ENCODE assay signal across 8 cellular contexts in genomic region chr12:12714276-12715001, GRCh38. TPM values are rescaled to one million over a fixed set of nuclear protein-coding genes. Genes with fewer than 3 reads are reported as not detected.
A peak's percentile ranks its signal among the peaks of the same experiment; 100 is the strongest.
DNase-seq lines count a peak whose midpoint lies in the region; ATAC-seq and TF ChIP-seq lines count a peak whose summit lies in the region.

No MANE protein-coding gene starts in this region.

- H3K36me3 ChIP-seq in H7 (replicated peaks; ENCODE audit: control insufficient read depth, insufficient read depth, low read length) (peaks cover 2% of the 10 kb centered on the region), left ventricle myocardium inferior (peaks cover 8% of the 10 kb centered on the region), gastrocnemius medialis (peaks cover 0 to 8% of the 10 kb centered on the region in 2 donors)

- no peaks in the 10 kb centered on the region for H3K9me3 ChIP-seq in left ventricle myocardium inferior (replicated peaks)
- H3K9me3 ChIP-seq in gastrocnemius medialis, result no peaks in the 10 kb centered on the region

- H3K27me3 ChIP-seq in H7 (ENCODE audit: control insufficient read depth, insufficient read depth, low read length) (peaks cover 52% of the 10 kb centered on the region), left ventricle myocardium inferior (ENCODE audit: low read depth) (no peaks in the 10 kb centered on the region), gastrocnemius medialis (no peaks in the 10 kb centered on the region)

- DNase-seq in DMS79 (lab: John Stamatoyannopoulos, UW), result peak; percentile 77
- peak; percentile 39 for DNase-seq in H7
- peak; percentile 70 for DNase-seq in NCI-H69 (lab: John Stamatoyannopoulos, UW)
- DNase-seq in activated gamma-delta T cell treated with Interleukin-2 at 50 U/mL for 16 hours, result peak; percentile 62
- DNase-seq in left ventricle myocardium inferior, result no peak
- DNase-seq in gastrocnemius medialis, result peak in 1 of 2 donors; percentile 25
- DNase-seq in cortex of kidney (lab: John Stamatoyannopoulos, UW), result no peak
- DNase-seq in AML-193 (lab: John Stamatoyannopoulos, UW), result no peak

- H3K4me3 ChIP-seq in H7 (ENCODE audit: insufficient read depth, low read depth, low read length) (peak overlapping the region; percentile 7; the same call in 1 of the 2 replicates), left ventricle myocardium inferior (peak overlapping the region; percentile 76), gastrocnemius medialis (peak overlapping the region; percentile 43 to 49 (median 45))

- TF ChIP-seq CTCF in left ventricle myocardium inferior (IDR thresholded peaks at IDR 0.05; ENCODE audit: borderline replicate concordance), result peak; percentile 34
- peak in 1 of 5 experiments; percentile 36 for TF ChIP-seq CTCF in gastrocnemius medialis (IDR thresholded peaks at IDR 0.05 in 4 of 5, conservative IDR thresholded peaks at IDR 0.05 in 1 of 5)

- peak in 1 of 2 donors; percentile 5 for ATAC-seq in gastrocnemius medialis

- in situ Hi-C loops in gastrocnemius medialis (cut with MboI; ENCODE audit: low sequenced_read_pairs in 4 of 4), result loop anchor here in 2 of 4 donors (25.0 kb wide), 2 partner anchors 327 to 352 kb away; partner anchors contain the start of genes BORCS5 (in 1 of the 2) and MANSC1 (in 1 of the 2)

- peak overlapping the region; percentile 97 for H3K27ac ChIP-seq in left ventricle myocardium inferior (replicated peaks)
- peak overlapping the region; percentile 96 to 99 (median 98) for H3K27ac ChIP-seq in gastrocnemius medialis

- peak in 1 of 2 donors; percentile 52 for TF ChIP-seq POLR2A in gastrocnemius medialis (IDR thresholded peaks at IDR 0.05)

- intact Hi-C loops in left ventricle myocardium inferior (cut with micrococcal nuclease), result loop anchor here (10.0 kb wide), 1 partner anchor 150 kb away; the partner anchor contains the start of gene DUSP16
- intact Hi-C loops in gastrocnemius medialis (cut with DNase I; ENCODE audit: low total_unique reads), result loop anchor here (2.0 to 5.0 kb wide), 4 partner anchors 14 to 1992 kb away; partner anchors contain the start of genes APOLD1, ETV6 and YBX3

- peaks cover 60% of the 10 kb centered on the region for H3K4me1 ChIP-seq in left ventricle myocardium inferior
- peaks cover 30 to 34% of the 10 kb centered on the region in 2 donors for H3K4me1 ChIP-seq in gastrocnemius medialis

RNA-seq across cellular contexts. Expression of gene CDKN1B, which starts 2.7 kb away (rescaled TPM):
- total RNA-seq in H7 (2014; rRNA removed; shearing (Covaris generic)), result 11.7 and 16.8 TPM in 2 replicates
- total RNA-seq in left ventricle myocardium inferior, result 36.3 TPM
- total RNA-seq in gastrocnemius medialis, result 10 to 100 TPM; 43.6 to 76.4 (median 56.6) TPM

RNA-seq across cellular contexts. Expression of gene GPR19, which starts 18.5 kb away (rescaled TPM):
- 4.1 and 5.0 TPM in 2 replicates for total RNA-seq in H7 (2014; rRNA removed; shearing (Covaris generic))
- total RNA-seq in left ventricle myocardium inferior (not detected), gastrocnemius medialis (not detected)

Comparison
In these comparisons a context has a peak if more than half of its experiments do, and no peak if none do; other contexts are left out.
1. DNase-seq: peak in DMS79 (single experiment), H7 (single experiment), NCI-H69 (single experiment) and activated gamma-delta T cell treated with Interleukin-2 at 50 U/mL for 16 hours (single experiment); none in left ventricle myocardium inferior (single experiment), cortex of kidney (single experiment) and AML-193 (0 of 2).
2. H3K4me3 ChIP-seq: peak in every context shown above with its lines; median percentile 76 in left ventricle myocardium inferior; 45 in gastrocnemius medialis; 7 in H7.